ENCODE assay signal across 8 cellular contexts in genomic region chr4:25913056-25913850, GRCh38. TPM values are rescaled to one million over a fixed set of nuclear protein-coding genes. Genes with fewer than 3 reads are reported as not detected.
DNase-seq lines count a peak whose midpoint lies in the region; ATAC-seq and TF ChIP-seq lines count a peak whose summit lies in the region.

No MANE protein-coding gene starts in this region.

- H3K27me3 Mint-ChIP-seq in CD4-positive, alpha-beta memory T cell, result no peaks in the 10 kb centered on the region
- no peaks in the 10 kb centered on the region for H3K27me3 Mint-ChIP-seq in activated CD4-positive, alpha-beta T cell treated with anti-CD3 and anti-CD28 coated beads for 36 hours

- in situ Hi-C loops in transverse colon (cut with MboI; ENCODE audit: low pct_ligation_motif_present in 1 of 4, low pct_unique_long_range_greater_than_20kb in 1 of 4, low sequenced_read_pairs in 3 of 4), result no loop called here

- peaks cover 18% of the 10 kb centered on the region for H3K4me1 ChIP-seq in CD4-positive, alpha-beta memory T cell (ENCODE audit: insufficient read depth, low read length)
- no peaks in the 10 kb centered on the region for H3K4me1 ChIP-seq in endocrine pancreas (ENCODE audit: control insufficient read depth, insufficient read depth, low read length)
- H3K4me1 ChIP-seq in muscle layer of colon (ENCODE audit: insufficient read depth, low read length), result peaks cover 20% of the 10 kb centered on the region
- peaks cover 2 to 20% (median 8%) of the 10 kb centered on the region in 4 donors for H3K4me1 ChIP-seq in transverse colon

- H3K4me3 Mint-ChIP-seq in CD4-positive, alpha-beta memory T cell, result peak overlapping the region; percentile 92 to 98 (median 96)
- peak overlapping the region; percentile 93 for H3K4me3 Mint-ChIP-seq in activated CD4-positive, alpha-beta T cell treated with anti-CD3 and anti-CD28 coated beads for 36 hours

- H3K4me3 ChIP-seq in CD4-positive, alpha-beta memory T cell (ENCODE audit: low read length in 2 of 2), result peak overlapping the region; percentile 44 to 78
- H3K4me3 ChIP-seq in endocrine pancreas (ENCODE audit: control insufficient read depth, insufficient read depth, low read length) (peak overlapping the region; percentile 48), muscle layer of colon (ENCODE audit: low read depth in 1 of 2, low read length in 2 of 2) (peak overlapping the region; percentile 73 to 87), transverse colon (peak overlapping the region; percentile 43 to 69 (median 57))

- peak overlapping the region; percentile 94 to 99 (median 98) for H3K27ac Mint-ChIP-seq in CD4-positive, alpha-beta memory T cell
- H3K27ac Mint-ChIP-seq in activated CD4-positive, alpha-beta T cell treated with anti-CD3 and anti-CD28 coated beads for 36 hours, result peak overlapping the region; percentile 84

- TF ChIP-seq CTCF in transverse colon (IDR thresholded peaks at IDR 0.05), result no peak

- TF ChIP-seq POLR2A in transverse colon (IDR thresholded peaks at IDR 0.05), result no peak

- DNase-seq in CD4-positive, alpha-beta memory T cell, result peak in 4 of 5 donors; percentile 25 to 53 (median 32)
- DNase-seq in activated CD4-positive, alpha-beta T cell treated with anti-CD3 and anti-CD28 coated beads for 36 hours, result peak; percentile 41
- DNase-seq in transverse colon, result peak; percentile 67
- no peak for DNase-seq in NCI-H2171 treated with DMSO at 0.1 percent for 48 hours (lab: John Stamatoyannopoulos, UW)

- no peaks in the 10 kb centered on the region for H3K27me3 ChIP-seq in CD4-positive, alpha-beta memory T cell (ENCODE audit: insufficient read depth, low read length)
- no peaks in the 10 kb centered on the region for H3K27me3 ChIP-seq in endocrine pancreas (ENCODE audit: control insufficient read depth, insufficient read depth, low read length)
- no peaks in the 10 kb centered on the region for H3K27me3 ChIP-seq in muscle layer of colon (ENCODE audit: control insufficient read depth in 1 of 2, insufficient read depth in 2 of 2, low read length in 2 of 2)
- H3K27me3 ChIP-seq in transverse colon, result no peaks in the 10 kb centered on the region

- peaks cover 0 to 6% of the 10 kb centered on the region in 2 donors for H3K36me3 Mint-ChIP-seq in CD4-positive, alpha-beta memory T cell
- peaks cover 7% of the 10 kb centered on the region for H3K36me3 Mint-ChIP-seq in activated CD4-positive, alpha-beta T cell treated with anti-CD3 and anti-CD28 coated beads for 36 hours (ENCODE audit: low read depth)

- no peak for TF ChIP-seq EP300 in transverse colon (IDR thresholded peaks at IDR 0.05; ENCODE audit: low read depth)

- no peaks in the 10 kb centered on the region for H3K9me3 ChIP-seq in CD4-positive, alpha-beta memory T cell (ENCODE audit: control insufficient read depth in 1 of 2, low read length in 2 of 2)
- H3K9me3 ChIP-seq in endocrine pancreas (ENCODE audit: control insufficient read depth, low read length), result no peaks in the 10 kb centered on the region
- no peaks in the 10 kb centered on the region for H3K9me3 ChIP-seq in muscle layer of colon (ENCODE audit: low read length)
- H3K9me3 ChIP-seq in transverse colon, result no peaks in the 10 kb centered on the region

- 2 to 10% methylated on average over 11 to 26 of the region's 26 CpGs for WGBS in transverse colon (ENCODE audit: low coverage in 1 of 2), 2 donors

- POLR2A ChIA-PET in CD4-positive, alpha-beta memory T cell (lab: Charles Lee; ENCODE audit: partially characterized antibody), result interaction anchor here (0.6 to 6.3 kb wide), 14 partner anchors 8 to 754 kb away, joined by 3 to 56 read pairs (median 4); partner anchors contain the start of genes PI4K2B, TBC1D19 and ZCCHC4
- POLR2A ChIA-PET in activated CD4-positive, alpha-beta T cell treated with anti-CD3 and anti-CD28 coated beads for 36 hours (lab: Charles Lee), result interaction anchor here (0.6 kb wide), 3 partner anchors 85 to 412 kb away, joined by 3 to 8 read pairs (median 4); no protein-coding TSS in a partner anchor

- H3K9ac ChIP-seq in endocrine pancreas (ENCODE audit: control insufficient read depth, insufficient read depth, low read length) (peak overlapping the region; percentile 6), muscle layer of colon (ENCODE audit: low read length) (peak overlapping the region; percentile 91)

- peaks cover 12 to 30% (median 20%) of the 10 kb centered on the region in 4 donors for H3K4me1 Mint-ChIP-seq in CD4-positive, alpha-beta memory T cell
- peaks cover 22% of the 10 kb centered on the region for H3K4me1 Mint-ChIP-seq in activated CD4-positive, alpha-beta T cell treated with anti-CD3 and anti-CD28 coated beads for 36 hours

- H3K27ac ChIP-seq in CD4-positive, alpha-beta memory T cell (ENCODE audit: low read depth, low read length), result peak overlapping the region; percentile 82
- H3K27ac ChIP-seq in muscle layer of colon (ENCODE audit: low read depth, low read length), result peak overlapping the region; percentile 48
- peak overlapping the region; percentile 89 to 93 (median 92) for H3K27ac ChIP-seq in transverse colon

- intact Hi-C loops in CD4-positive, alpha-beta memory T cell (cut with micrococcal nuclease), result loop anchor here (5.0 kb wide), 2 partner anchors 71 to 601 kb away; partner anchors contain the start of gene ZCCHC4
- intact Hi-C loops in activated CD4-positive, alpha-beta T cell treated with anti-CD3 and anti-CD28 coated beads for 36 hours (cut with DNase I, micrococcal nuclease), result loop anchor here (5.0 kb wide), 4 partner anchors 71 to 751 kb away; partner anchors contain the start of genes RBPJ (in 1 of the 2), SEPSECS (in 1 of the 2) and ZCCHC4 (in 1 of the 2)
- intact Hi-C loops in transverse colon (cut with DNase I; ENCODE audit: low total_unique reads), result no loop called here

- H3K36me3 ChIP-seq in CD4-positive, alpha-beta memory T cell (ENCODE audit: insufficient read depth, low read length), result no peaks in the 10 kb centered on the region
- H3K36me3 ChIP-seq in endocrine pancreas (ENCODE audit: control insufficient read depth, insufficient read depth, low read length) (no peaks in the 10 kb centered on the region), muscle layer of colon (ENCODE audit: insufficient read depth, low read length) (no peaks in the 10 kb centered on the region), transverse colon (no peaks in the 10 kb centered on the region)

- H3K9me3 Mint-ChIP-seq in CD4-positive, alpha-beta memory T cell, result peaks cover 0 to 5% (median 0%) of the 10 kb centered on the region in 8 donors
- peaks cover 4% of the 10 kb centered on the region for H3K9me3 Mint-ChIP-seq in activated CD4-positive, alpha-beta T cell treated with anti-CD3 and anti-CD28 coated beads for 36 hours (ENCODE audit: low read depth)

- CTCF ChIA-PET in CD4-positive, alpha-beta memory T cell (lab: Charles Lee; ENCODE audit: partially characterized antibody), result interaction anchor here (0.7 to 3.9 kb wide), 7 partner anchors 51 to 121 kb away, joined by 3 to 18 read pairs (median 6); no protein-coding TSS in a partner anchor
- CTCF ChIA-PET in activated CD4-positive, alpha-beta T cell treated with anti-CD3 and anti-CD28 coated beads for 36 hours (lab: Charles Lee), result interaction anchor here (0.7 to 0.9 kb wide), 3 partner anchors 58 to 816 kb away, joined by 3 read pairs; no protein-coding TSS in a partner anchor

- ATAC-seq in GM19397 (IDR thresholded peaks at IDR 0.05; ENCODE audit: unreplicated experiment), result peak; percentile 25
- ATAC-seq in HG03457 (IDR thresholded peaks at IDR 0.05; ENCODE audit: unreplicated experiment), result peak; percentile 18
- ATAC-seq in activated CD4-positive, alpha-beta T cell treated with anti-CD3 and anti-CD28 coated beads for 36 hours, result no peak

RNA-seq across cellular contexts. Expression of gene SMIM20, which starts 0.8 kb away (rescaled TPM):
- 10 to 100 TPM; 16.9 to 19.2 TPM for total RNA-seq in CD4-positive, alpha-beta memory T cell
- polyA plus RNA-seq in CD4-positive, alpha-beta memory T cell, result 10 to 100 TPM; 46.8 to 78.9 TPM
- 10 to 100 TPM; 15.6 to 23.0 TPM for total RNA-seq in activated CD4-positive, alpha-beta T cell treated with anti-CD3 and anti-CD28 coated beads for 36 hours
- 10 to 100 TPM in 2 of 4 donors, 1 to 10 TPM in 2; 1.8 to 46.8 (median 16.4) TPM for total RNA-seq in transverse colon

RNA-seq across cellular contexts. Expression of gene SEL1L3, which starts 50.5 kb away (rescaled TPM):
- total RNA-seq in CD4-positive, alpha-beta memory T cell, result 10 to 100 TPM; 61.4 to 64.3 TPM
- 10 to 100 TPM; 61.3 to 68.8 TPM for polyA plus RNA-seq in CD4-positive, alpha-beta memory T cell
- total RNA-seq in activated CD4-positive, alpha-beta T cell treated with anti-CD3 and anti-CD28 coated beads for 36 hours, result 10 to 100 TPM; 31.9 to 34.8 TPM
- total RNA-seq in transverse colon, result 100 to 1,000 TPM in 2 of 4 donors, 10 to 100 TPM in 2; 51.3 to 128 (median 98.3) TPM
